9 cellular contexts compared by ENCODE assay signal in genomic region chr17:42423766-42424165, GRCh38. TPM values are rescaled to one million over a fixed set of nuclear protein-coding genes. Genes with fewer than 3 reads are reported as not detected.
DNase-seq lines count a peak whose midpoint lies in the region; ATAC-seq and TF ChIP-seq lines count a peak whose summit lies in the region.
"Had no signal": no experiment of that assay in that cellular context is flagged by ENCODE, and none has a peak within 500 bp of the region (broad histone marks: within the 10 kb centered on the region; RNA-seq: fewer than 3 reads in every experiment).

No MANE protein-coding gene starts in this region.

- no peaks in the 10 kb centered on the region for H3K9me3 ChIP-seq in HEK293 (ENCODE audit: control insufficient read depth, insufficient read depth, low read depth, low read length)
- H3K9me3 ChIP-seq in spleen: no peaks in the 10 kb centered on the region

- no peak for TF ChIP-seq POLR2A in spleen (IDR thresholded peaks at IDR 0.05)

- H3K27ac ChIP-seq in HEK293 (ENCODE audit: extremely low read depth, low read depth, low read length) (peak overlapping the region; percentile 38; the same call in 1 of the 2 replicates), layer of hippocampus (ENCODE audit: low read depth, low read length) (peak overlapping the region; percentile 35), spleen (peak overlapping the region; percentile 42 to 95 (median 90))

- POLR2A ChIA-PET in HEK293 (lab: Yijun Ruan, JAX): interaction anchor here (0.6 to 3.3 kb wide), 39 partner anchors 8 to 574 kb away, joined by 3 to 73 read pairs (median 5); partner anchors contain the start of genes ACLY, DNAJC7, GHDC and NAGLU

- H3K27ac Mint-ChIP-seq in brain: peak overlapping the region in 2 of 5 experiments; percentile 69 to 81
- no peak overlapping the region for H3K27ac Mint-ChIP-seq in glutamatergic neuron (ENCODE audit: unreplicated experiment)

- H3K36me3 ChIP-seq in HEK293 (ENCODE audit: control insufficient read depth in 2 of 2, insufficient read depth in 1 of 2, low read length in 2 of 2): no peaks in the 10 kb centered on the region; a peak in 1 of 3 replicates
- no peaks in the 10 kb centered on the region for H3K36me3 ChIP-seq in spleen

- 71 to 81% (median 74%) methylated on average over 11 of the region's 11 CpGs for WGBS in spleen, 5 donors

- CTCF ChIA-PET in HEK293 (lab: Yijun Ruan, JAX): interaction anchor here (0.5 to 7.0 kb wide), 18 partner anchors 13 to 573 kb away, joined by 3 to 33 read pairs (median 4); no protein-coding TSS in a partner anchor

- H3K4me3 Mint-ChIP-seq in brain (peak overlapping the region; percentile 84 to 94 (median 88)), glutamatergic neuron (ENCODE audit: unreplicated experiment) (no peak overlapping the region)

- intact Hi-C loops in spleen (cut with DNase I; ENCODE audit: low total_unique reads): no loop called here

- H3K9me3 Mint-ChIP-seq in brain: peaks cover 0 to 3% (median 0%) of the 10 kb centered on the region in 5 experiments
- peaks cover 1% of the 10 kb centered on the region for H3K9me3 Mint-ChIP-seq in glutamatergic neuron (ENCODE audit: unreplicated experiment)

- no peak overlapping the region for H3K4me3 ChIP-seq in HEK293 (ENCODE audit: low read depth, low read length)
- H3K4me3 ChIP-seq in spleen: peak overlapping the region in 3 of 8 donors; percentile 67 to 86 (median 75)

- H3K4me1 Mint-ChIP-seq in brain: peaks cover 43% of the 10 kb centered on the region
- peaks cover 8% of the 10 kb centered on the region for H3K4me1 Mint-ChIP-seq in glutamatergic neuron (ENCODE audit: low read depth, unreplicated experiment)

- TF ChIP-seq CTCF in HEK293 (tag by site-specific recombination; IDR thresholded peaks at IDR 0.05): no peak
- no peak for TF ChIP-seq CTCF in brain (conservative IDR thresholded peaks at IDR 0.05)
- TF ChIP-seq CTCF in spleen (IDR thresholded peaks at IDR 0.05 in 8 of 11, conservative IDR thresholded peaks at IDR 0.05 in 3 of 11): no peak
- no peak for TF ChIP-seq CTCF in glutamatergic neuron (IDR thresholded peaks at IDR 0.05; ENCODE audit: partially characterized antibody, unreplicated experiment)

- H3K27me3 Mint-ChIP-seq in brain (peaks cover 86% of the 10 kb centered on the region), glutamatergic neuron (ENCODE audit: unreplicated experiment) (peaks cover 21% of the 10 kb centered on the region)

- H3K4me1 ChIP-seq in HEK293 (ENCODE audit: control insufficient read depth, insufficient read depth, low read length) (peaks cover 2% of the 10 kb centered on the region), spleen (peaks cover 0 to 73% (median 44%) of the 10 kb centered on the region in 6 donors)

- ATAC-seq in GM21526 (IDR thresholded peaks at IDR 0.05; ENCODE audit: low FRiP score, unreplicated experiment): no peak

- H3K36me3 Mint-ChIP-seq in brain (no peaks in the 10 kb centered on the region), glutamatergic neuron (ENCODE audit: unreplicated experiment) (no peaks in the 10 kb centered on the region)

- H3K27me3 ChIP-seq in layer of hippocampus (ENCODE audit: control insufficient read depth, insufficient read depth, low read length): peaks cover 4% of the 10 kb centered on the region
- H3K27me3 ChIP-seq in spleen (replicated peaks in 1 of 7): peaks cover 0 to 48% (median 28%) of the 10 kb centered on the region in 7 donors

- no peak for DNase-seq in spleen
- DNase-seq in NCI-H510A treated with DMSO at 0.1 percent for 48 hours (lab: John Stamatoyannopoulos, UW): no peak
- DNase-seq in activated gamma-delta T cell treated with Interleukin-2 at 50 U/mL for 16 hours: no peak
- no peak for DNase-seq in glutamatergic neuron
- DNase-seq: activated naive CD4-positive, alpha-beta T cell treated with Interleukin-2 at 50 U/mL for 16 hours had no signal

TF ChIP-seq in HEK293, 187 proteins besides CTCF, POLR2A, EP300 and RAD21:
- TF ChIP-seq ZIC2 (tag by site-specific recombination; IDR thresholded peaks at IDR 0.05): no peak

RNA-seq across cellular contexts. Expression of gene CAVIN1, which starts 0.7 kb away (rescaled TPM):
- polyA plus RNA-seq in brain (ENCODE audit: insufficient read depth, low read depth, low replicate concordance): 36.9 TPM
- total RNA-seq in spleen: 100 to 1,000 TPM; 129 to 224 (median 150) TPM
- polyA plus RNA-seq in spleen: 100 to 1,000 TPM in 1 of 3 donors, 10 to 100 TPM in 2; 25.3 to 129 (median 34.7) TPM
- 0.32 TPM for total RNA-seq in glutamatergic neuron (ENCODE audit: unreplicated experiment)

RNA-seq across cellular contexts. Expression of gene ATP6V0A1, which starts 34.9 kb away (rescaled TPM):
- 163 TPM for polyA plus RNA-seq in brain (ENCODE audit: insufficient read depth, low read depth, low replicate concordance)
- 100 to 1,000 TPM in 5 of 7 donors, 10 to 100 TPM in 2; 87.4 to 140 (median 126) TPM for total RNA-seq in spleen
- 10 to 100 TPM; 23.0 to 74.0 (median 50.7) TPM for polyA plus RNA-seq in spleen
- total RNA-seq in glutamatergic neuron (ENCODE audit: unreplicated experiment): 253 TPM

RNA-seq across cellular contexts. Expression of gene STAT3, which starts 35.5 kb away (rescaled TPM):
- polyA plus RNA-seq in brain (ENCODE audit: insufficient read depth, low read depth, low replicate concordance): 81.5 TPM
- total RNA-seq in spleen: 100 to 1,000 TPM; 229 to 326 (median 266) TPM
- polyA plus RNA-seq in spleen: 10 to 100 TPM; 18.3 to 49.8 (median 24.1) TPM
- total RNA-seq in glutamatergic neuron (ENCODE audit: unreplicated experiment): 68.0 TPM

Comparison
In these comparisons a context has a peak if more than half of its experiments do, and no peak if none do; other contexts are left out.
1. H3K27ac ChIP-seq: peak in every context shown above with its lines; median percentile 90 in spleen; 38 in HEK293; 35 in layer of hippocampus.
2. RNA of gene CAVIN1, which starts 0.7 kb away (total RNA-seq): 129 to 224 TPM in spleen; 0.32 TPM in glutamatergic neuron (single experiment); every median in the first group is over 10 times any median in the second.